Comparison of ENCODE assay signal across 21 cellular contexts in genomic region chr13:103099894-103100293, GRCh38. TPM values are rescaled to one million over a fixed set of nuclear protein-coding genes. Genes with fewer than 3 reads are reported as not detected.
DNase-seq lines count a peak whose midpoint lies in the region; ATAC-seq, FAIRE-seq and TF ChIP-seq lines count a peak whose summit lies in the region.
"Had no signal": no experiment of that assay in that cellular context is flagged by ENCODE, and none has a peak within 500 bp of the region (broad histone marks: within the 10 kb centered on the region; RNA-seq: fewer than 3 reads in every experiment).

No MANE protein-coding gene starts in this region.

- dilution Hi-C loops in keratinocyte (cut with MboI; ENCODE audit: extremely low pct_ligation_motif_present, low sequenced_read_pairs), result no loop called here

- H4K20me1 ChIP-seq in keratinocyte (ENCODE audit: control insufficient read depth, extremely low read depth, insufficient read depth, low read length), result no peaks in the 10 kb centered on the region

- no peaks in the 10 kb centered on the region for H3K27me3 ChIP-seq in RWPE2 (ENCODE audit: insufficient read depth, poor library complexity, severe bottlenecking)
- no peaks in the 10 kb centered on the region for H3K27me3 ChIP-seq in keratinocyte (ENCODE audit: control insufficient read depth, extremely low read depth, insufficient read depth, low read length)

- no peaks in the 10 kb centered on the region for H3K79me2 ChIP-seq in keratinocyte (ENCODE audit: control insufficient read depth, insufficient read depth, low read length)

- no peak overlapping the region for H3K9ac ChIP-seq in keratinocyte (ENCODE audit: control insufficient read depth, extremely low read depth, insufficient read depth, low read length)

- POLR2A ChIA-PET in RWPE1 (lab: Yijun Ruan, JAX; ENCODE audit: low non-redundant PET), result no interaction called here

- ATAC-seq in RWPE2 (ENCODE audit: low read depth) (peak; percentile 80), GM21723 (IDR thresholded peaks at IDR 0.05; ENCODE audit: unreplicated experiment) (no peak)
- ATAC-seq: GM23338 had no signal

- no peak overlapping the region for H3K4me3 ChIP-seq in RWPE2 (ENCODE audit: severe bottlenecking)
- no peak overlapping the region for H3K4me3 ChIP-seq in epithelial cell of esophagus (ENCODE audit: low read length)
- no peak overlapping the region for H3K4me3 ChIP-seq in keratinocyte (ENCODE audit: control insufficient read depth in 2 of 3, extremely low read depth in 1 of 3, insufficient read depth in 2 of 3, low read depth in 1 of 3, low read length in 3 of 3)
- H3K4me3 ChIP-seq: GM23338, HAP-1 had no signal

- peak; percentile 21 for FAIRE-seq in GM19239 (lab: Jason Lieb, UNC)
- FAIRE-seq in keratinocyte (lab: Jason Lieb, UNC), result peak; percentile 88
- FAIRE-seq: G401.6, GM12892, H54 had no signal

- H3K27ac ChIP-seq in RWPE2 (ENCODE audit: poor library complexity, severe bottlenecking), result peak overlapping the region; percentile 16
- H3K27ac ChIP-seq in keratinocyte (ENCODE audit: control insufficient read depth, insufficient read depth, low read length), result peak overlapping the region; percentile 36
- no peak overlapping the region for H3K27ac ChIP-seq in RWPE1

- H3K4me2 ChIP-seq in keratinocyte (ENCODE audit: control insufficient read depth, extremely low read depth, insufficient read depth, low read depth, low read length), result peak overlapping the region; percentile 27
- H3K4me2 ChIP-seq: GM23338 had no signal

- H3K36me3 ChIP-seq in RWPE2 (ENCODE audit: low read depth) (no peaks in the 10 kb centered on the region), keratinocyte (ENCODE audit: control insufficient read depth in 2 of 2, extremely low read depth in 1 of 2, insufficient read depth in 2 of 2, low read length in 2 of 2) (no peaks in the 10 kb centered on the region)
- H3K36me3 ChIP-seq: HAP-1 had no signal

- H3K9me3 ChIP-seq in RWPE2 (ENCODE audit: severe bottlenecking) (no peaks in the 10 kb centered on the region), keratinocyte (ENCODE audit: control insufficient read depth, low read depth, low read length) (no peaks in the 10 kb centered on the region)
- H3K9me3 ChIP-seq: HAP-1 had no signal

- peak overlapping the region; percentile 27 for H2AFZ ChIP-seq in keratinocyte (ENCODE audit: control insufficient read depth, low read length)
- H2AFZ ChIP-seq: GM23338 had no signal

- CTCF ChIA-PET in RWPE1 (lab: Yijun Ruan, JAX), result no interaction called here

- DNase-seq in GM19239 (ENCODE audit: insufficient read length, low spot score), result no peak
- DNase-seq in RWPE2 (ENCODE audit: low spot score), result no peak
- DNase-seq in epithelial cell of esophagus (ENCODE audit: low read depth), result peak; percentile 65
- DNase-seq in keratinocyte (ENCODE audit: low read depth, low spot score), result peak; percentile 48
- no peak for DNase-seq in RWPE1 (ENCODE audit: low spot score)
- no peak for DNase-seq in activated CD4-positive, alpha-beta T cell treated with anti-CD3 and anti-CD28 coated beads, Interleukin-2, amount 50 U/mL, for 48 hours
- DNase-seq in KG1 (lab: John Stamatoyannopoulos, UW), result no peak
- DNase-seq: C1 segment of cervical spinal cord; Calu3; CD4-positive, alpha-beta memory T cell; COR-L47; DMS53; DMS79 treated with DMSO at 0.1 percent for 48 hours; HFFc6 had no signal

- TF ChIP-seq CTCF in RWPE2 (IDR thresholded peaks at IDR 0.05; ENCODE audit: poor library complexity, severe bottlenecking) (no peak), epithelial cell of esophagus (IDR thresholded peaks at IDR 0.05; ENCODE audit: insufficient read depth, low read depth, low read length, missing control alignments) (no peak), keratinocyte (optimal IDR thresholded peaks at IDR 0.05 in 1 of 3, IDR thresholded peaks at IDR 0.05 in 1 of 3, conservative IDR thresholded peaks at IDR 0.05 in 1 of 3; ENCODE audit: extremely low read depth in 1 of 3, insufficient read depth in 2 of 3, low read length in 3 of 3) (no peak), RWPE1 (conservative IDR thresholded peaks at IDR 0.05; ENCODE audit: low read depth) (no peak)

- H3K4me1 ChIP-seq in RWPE2 (ENCODE audit: insufficient read depth, poor library complexity, severe bottlenecking), result peaks cover 9% of the 10 kb centered on the region
- H3K4me1 ChIP-seq in keratinocyte (ENCODE audit: control insufficient read depth, extremely low read depth, insufficient read depth, low read length), result peaks cover 19% of the 10 kb centered on the region
- H3K4me1 ChIP-seq: HAP-1 had no signal

- no peaks in the 10 kb centered on the region for H3K9me1 ChIP-seq in keratinocyte (ENCODE audit: control insufficient read depth, extremely low read depth, insufficient read depth, low read length)

RNA-seq across cellular contexts. Expression of gene SLC10A2, which starts 33.7 kb away (rescaled TPM):
- polyA plus RNA-seq in keratinocyte, result 0.06 to 0.52 TPM (median 0.39 TPM) in 3 replicates
- polyA plus RNA-seq in keratinocyte (2011; ENCODE audit: low read depth), result not detected
- polyA plus RNA-seq in keratinocyte (2011; cell fraction: cytosol; rRNA removed), result 0.18 and 0.28 TPM in 2 replicates
- 0.29 TPM in 2 replicates for polyA plus RNA-seq in keratinocyte (2011; cell fraction: nucleus; rRNA removed)
- 0.72 TPM in 1 of 2 replicates, not detected in the other for polyA plus RNA-seq in keratinocyte (2012; ENCODE audit: low replicate concordance)
- 0.13 to 0.29 TPM (median 0.16 TPM) in 3 replicates for polyA minus RNA-seq in keratinocyte
- not detected for polyA minus RNA-seq in keratinocyte (2011; cell fraction: cytosol; rRNA and poly(A)+ RNA removed)
- 0.16 and 0.32 TPM in 2 replicates for polyA minus RNA-seq in keratinocyte (2011; cell fraction: nucleus; rRNA and poly(A)+ RNA removed)
- polyA plus RNA-seq: BJ; CD4-positive, alpha-beta memory T cell; GM23338 had no signal

Comparison
In these comparisons a context has a peak if more than half of its experiments do, and no peak if none do; other contexts are left out.
1. DNase-seq: peak in epithelial cell of esophagus (single experiment) and keratinocyte (single experiment); none in GM19239 (single experiment), RWPE2 (single experiment), RWPE1 (single experiment), activated CD4-positive, alpha-beta T cell treated with anti-CD3 and anti-CD28 coated beads, Interleukin-2, amount 50 U/mL, for 48 hours (0 of 2) and KG1 (single experiment).